In genomic region chr2:31259075-31259474, GRCh38 we compare ENCODE assay signal across 1 cellular context.
TF ChIP-seq lines count a peak whose summit lies in the region.

No MANE protein-coding gene starts in this region.

TF ChIP-seq in K562, 482 proteins besides CTCF, POLR2A, EP300 and RAD21:
- TF ChIP-seq HNRNPLL (IDR thresholded peaks at IDR 0.05; ENCODE audit: low read depth, low read length, poor library complexity, severe bottlenecking) = no peak
- TF ChIP-seq RBM25 (IDR thresholded peaks at IDR 0.05; ENCODE audit: low read depth, low read length, severe bottlenecking) = peak; percentile 22
- TF ChIP-seq ZFP36 (IDR thresholded peaks at IDR 0.05; ENCODE audit: low read depth, low read length, partially characterized antibody) = peak; percentile 14
- TF ChIP-seq ZNF12 (CRISPR knock-in tag; IDR thresholded peaks at IDR 0.05) = no peak
